8 cellular contexts compared by ENCODE assay signal in genomic region chr12:16110596-16110995, GRCh38.
"Had no signal": no experiment of that assay in that cellular context is flagged by ENCODE, and none has a peak within 500 bp of the region (broad histone marks: within the 10 kb centered on the region; RNA-seq: fewer than 3 reads in every experiment).

No MANE protein-coding gene starts in this region.

- FAIRE-seq: G401.6, GM12878, GM12891, GM12892, GM18507, GM19239 had no signal

- H3K4me3 ChIP-seq: GM12878 had no signal

- ATAC-seq: GM12878 had no signal

- DNase-seq: GDM1, GF-D8 had no signal
